10 cellular contexts compared by ENCODE assay signal in the genomic region with DNA sequence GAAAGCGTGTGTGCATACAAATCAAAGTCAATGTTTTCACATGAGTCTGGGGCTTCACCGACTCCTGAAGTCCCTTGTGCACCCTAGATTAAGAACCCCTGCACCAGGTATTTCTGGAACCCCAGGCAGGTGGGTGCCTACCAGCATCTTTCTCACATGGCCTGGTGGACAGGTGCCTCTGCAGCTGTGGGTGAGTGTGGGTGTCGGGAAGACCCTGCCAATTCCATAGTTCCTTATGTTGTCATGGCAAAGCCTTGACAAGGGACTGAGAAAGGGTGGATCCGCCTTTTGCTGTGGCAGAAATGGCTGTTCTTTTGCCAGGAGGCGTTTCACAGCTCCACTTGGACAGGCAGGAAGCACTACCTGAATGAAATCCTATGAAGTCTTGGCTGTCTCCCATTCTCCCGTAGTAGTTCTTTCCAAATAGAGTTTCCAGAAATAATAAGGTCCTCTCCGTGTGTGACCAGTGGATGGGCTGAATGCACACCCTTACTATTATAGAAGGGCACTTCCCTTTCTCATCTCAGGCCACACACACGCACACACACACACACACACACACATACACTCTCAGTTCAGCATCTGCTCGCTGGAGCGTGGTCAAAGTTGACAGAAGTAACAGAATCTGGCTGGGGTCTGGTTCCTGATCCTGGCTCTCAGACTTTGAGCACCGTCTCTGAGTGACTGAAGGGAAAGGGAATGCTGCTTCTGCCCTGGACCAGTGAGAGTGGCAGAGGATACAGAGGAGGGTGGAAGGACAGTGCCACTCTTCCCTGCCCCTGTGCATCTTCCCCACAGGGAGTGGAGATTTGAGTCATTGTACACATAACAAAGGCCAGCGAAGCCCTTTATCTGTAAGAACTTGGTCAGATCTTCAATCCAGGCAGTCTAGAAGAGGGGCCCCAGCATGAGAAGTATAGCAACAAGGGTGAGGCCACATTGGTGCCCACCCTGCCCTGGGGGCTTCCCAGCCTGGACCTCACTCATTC. TPM values are rescaled to one million over a fixed set of nuclear protein-coding genes. Genes with fewer than 3 reads are reported as not detected.
A peak's percentile ranks its signal among the peaks of the same experiment; 100 is the strongest.
DNase-seq lines count a peak whose midpoint lies in the region; ATAC-seq, FAIRE-seq and TF ChIP-seq lines count a peak whose summit lies in the region.
"Had no signal": no experiment of that assay in that cellular context is flagged by ENCODE, and none has a peak within 500 bp of the region (broad histone marks: within the 10 kb centered on the region; RNA-seq: fewer than 3 reads in every experiment).

No MANE protein-coding gene starts in this region.

- peaks cover 37% of the 10 kb centered on the region for H3K4me1 Mint-ChIP-seq in astrocyte (ENCODE audit: low read depth, unreplicated experiment)
- peaks cover 16 to 27% of the 10 kb centered on the region in 2 donors for H3K4me1 Mint-ChIP-seq in stimulated activated naive B cell treated with anti-CD40 and anti-IgM and Interleukin-4, amounts not matched to agents 10 μg/mL and 1 μg/mL and 100 μg/mL, for 72 hours

- H3K27ac ChIP-seq in astrocyte (ENCODE audit: low read depth, low read length) = no peak overlapping the region

- H3K9ac ChIP-seq in astrocyte (ENCODE audit: low read length) = no peak overlapping the region

- no peaks in the 10 kb centered on the region for H3K27me3 ChIP-seq in astrocyte (ENCODE audit: insufficient read depth, low read length)

- H2AFZ ChIP-seq in astrocyte (ENCODE audit: low read depth, low read length) = no peak overlapping the region

- no peaks in the 10 kb centered on the region for H3K27me3 Mint-ChIP-seq in astrocyte (ENCODE audit: low read depth, unreplicated experiment)
- no peaks in the 10 kb centered on the region for H3K27me3 Mint-ChIP-seq in stimulated activated naive B cell treated with anti-CD40 and anti-IgM and Interleukin-4, amounts not matched to agents 10 μg/mL and 1 μg/mL and 100 μg/mL, for 72 hours

- peaks cover 59% of the 10 kb centered on the region for H3K36me3 Mint-ChIP-seq in astrocyte (ENCODE audit: low read depth, unreplicated experiment)
- H3K36me3 Mint-ChIP-seq in stimulated activated naive B cell treated with anti-CD40 and anti-IgM and Interleukin-4, amounts not matched to agents 10 μg/mL and 1 μg/mL and 100 μg/mL, for 72 hours = peaks cover 39 to 66% of the 10 kb centered on the region in 2 donors

- DNase-seq in NCI-H82 (lab: John Stamatoyannopoulos, UW) = peak; percentile 43
- no peak for DNase-seq in NCI-H82 treated with DMSO at 0.1 percent for 48 hours (lab: John Stamatoyannopoulos, UW; ENCODE audit: unreplicated experiment)
- no peak for DNase-seq in astrocyte (ENCODE audit: low read depth)
- peak; percentile 61 for DNase-seq in stimulated activated naive B cell treated with anti-CD40 and anti-IgM and Interleukin-4, amounts not matched to agents 10 μg/mL and 1 μg/mL and 100 μg/mL, for 72 hours
- no peak for DNase-seq in NCI-H1417 (lab: John Stamatoyannopoulos, UW)
- no peak for DNase-seq in NCI-H774 (lab: John Stamatoyannopoulos, UW)
- DNase-seq in SK-N-DZ (ENCODE audit: low spot score) = no peak
- DNase-seq: activated CD8-positive, alpha-beta memory T cell treated with anti-CD3 and anti-CD28 coated beads for 24 hours had no signal

- peak overlapping the region; percentile 89 for H3K27ac Mint-ChIP-seq in astrocyte (ENCODE audit: unreplicated experiment)
- peak overlapping the region; percentile 21 for H3K27ac Mint-ChIP-seq in stimulated activated naive B cell treated with anti-CD40 and anti-IgM and Interleukin-4, amounts not matched to agents 10 μg/mL and 1 μg/mL and 100 μg/mL, for 72 hours

- peaks cover 64% of the 10 kb centered on the region for H4K20me1 ChIP-seq in astrocyte (ENCODE audit: insufficient read depth, low read length)

- no peak for FAIRE-seq in astrocyte (lab: Jason Lieb, UNC)
- FAIRE-seq: A204.1 had no signal

- no peaks in the 10 kb centered on the region for H3K9me3 Mint-ChIP-seq in astrocyte (ENCODE audit: unreplicated experiment)
- no peaks in the 10 kb centered on the region for H3K9me3 Mint-ChIP-seq in stimulated activated naive B cell treated with anti-CD40 and anti-IgM and Interleukin-4, amounts not matched to agents 10 μg/mL and 1 μg/mL and 100 μg/mL, for 72 hours

- H3K4me1 ChIP-seq in astrocyte (ENCODE audit: insufficient read depth, low read length) = peaks cover 8% of the 10 kb centered on the region

- no peak for TF ChIP-seq CTCF in astrocyte (IDR thresholded peaks at IDR 0.05; ENCODE audit: insufficient read depth, low read depth, low read length)

- peak; percentile 59 for ATAC-seq in HG03342 (IDR thresholded peaks at IDR 0.05; ENCODE audit: unreplicated experiment)
- ATAC-seq in stimulated activated naive B cell treated with anti-CD40 and anti-IgM and Interleukin-4, amounts not matched to agents 10 μg/mL and 1 μg/mL and 100 μg/mL, for 72 hours (replicated peaks) = peak; percentile 94 to 97

- peaks cover 40% of the 10 kb centered on the region for H3K36me3 ChIP-seq in astrocyte (ENCODE audit: insufficient read depth, low read length)

- H3K4me2 ChIP-seq in astrocyte (ENCODE audit: low read length) = no peak overlapping the region

- H3K79me2 ChIP-seq in astrocyte (ENCODE audit: insufficient read depth, low read length) = peaks cover 6% of the 10 kb centered on the region

- no peaks in the 10 kb centered on the region for H3K9me3 ChIP-seq in astrocyte (ENCODE audit: insufficient read depth, low read depth, low read length)

- peak overlapping the region; percentile 55 for H3K4me3 Mint-ChIP-seq in astrocyte (ENCODE audit: unreplicated experiment)
- no peak overlapping the region for H3K4me3 Mint-ChIP-seq in stimulated activated naive B cell treated with anti-CD40 and anti-IgM and Interleukin-4, amounts not matched to agents 10 μg/mL and 1 μg/mL and 100 μg/mL, for 72 hours

- no peak overlapping the region for H3K4me3 ChIP-seq in astrocyte (ENCODE audit: insufficient read depth, low read depth, low read length)

RNA-seq across cellular contexts. Expression of a gene that starts 38.7 kb away (rescaled TPM):
- 77.5 and 86.5 TPM in 2 replicates for total RNA-seq in astrocyte
- 13.4 and 14.5 TPM in 2 replicates for polyA plus RNA-seq in SK-N-DZ (2014; cell fraction: cytosol; rRNA removed)
- 19.1 and 34.2 TPM in 2 replicates for polyA plus RNA-seq in SK-N-DZ (2014; cell fraction: nucleus; rRNA removed)

Comparison
In these comparisons a context has a peak if more than half of its experiments do, and no peak if none do; other contexts are left out.
1. DNase-seq: peak in NCI-H82 (single experiment) and stimulated activated naive B cell treated with anti-CD40 and anti-IgM and Interleukin-4, amounts not matched to agents 10 μg/mL and 1 μg/mL and 100 μg/mL, for 72 hours (single experiment); none in NCI-H82 treated with DMSO at 0.1 percent for 48 hours (single experiment), astrocyte (single experiment), NCI-H1417 (0 of 3), NCI-H774 (single experiment) and SK-N-DZ (single experiment).